8 cellular contexts compared by ENCODE assay signal in genomic region chr10:95229724-95230627, GRCh38. TPM values are rescaled to one million over a fixed set of nuclear protein-coding genes. Genes with fewer than 3 reads are reported as not detected.
DNase-seq lines count a peak whose midpoint lies in the region; ATAC-seq and TF ChIP-seq lines count a peak whose summit lies in the region.

No MANE protein-coding gene starts in this region.

- H3K27me3 Mint-ChIP-seq in T-cell: peaks cover 0 to 7% of the 10 kb centered on the region in 2 donors

- intact Hi-C loops in sciatic nerve (cut with DNase I): no loop called here

- TF ChIP-seq CTCF in GM12875 (IDR thresholded peaks at IDR 0.05; ENCODE audit: borderline replicate concordance, insufficient read depth, low read depth, low read length) (no peak), foreskin fibroblast (IDR thresholded peaks at IDR 0.05; ENCODE audit: low read depth, low read length) (no peak)

- H3K4me3 ChIP-seq in GM12875 (ENCODE audit: low read depth, low read length) (peak overlapping the region; percentile 56), foreskin fibroblast (ENCODE audit: low read depth in 1 of 2, low read length in 2 of 2) (no peak overlapping the region)

- POLR2A ChIA-PET in T-cell (lab: Charles Lee) (no interaction called here), HEK293T (lab: Yijun Ruan, JAX) (no interaction called here)

- CTCF ChIA-PET in T-cell (lab: Charles Lee): interaction anchor here in 1 of 2 donors (0.7 kb wide), 1 partner anchor 11 kb away, joined by 3 read pairs; no protein-coding TSS in a partner anchor
- CTCF ChIA-PET in HEK293T (lab: Yijun Ruan, JAX): no interaction called here

- H3K4me1 Mint-ChIP-seq in T-cell: peaks cover 7 to 11% (median 7%) of the 10 kb centered on the region in 3 donors

- H3K4me3 Mint-ChIP-seq in T-cell: peak overlapping the region; percentile 75 to 79 (median 76)

- no peak for DNase-seq in T-cell
- peak; percentile 93 to 95 for DNase-seq in foreskin fibroblast
- no peak for DNase-seq in sciatic nerve (ENCODE audit: low spot score)
- no peak for DNase-seq in NCI-H1694 (lab: John Stamatoyannopoulos, UW)
- no peak for DNase-seq in HEK293T (ENCODE audit: extremely low spot score)
- no peak for DNase-seq in activated CD4-positive, alpha-beta T cell treated with anti-CD3 and anti-CD28 coated beads, Interleukin-2, amount 50 U/mL, for 48 hours
- DNase-seq in activated CD4-positive, alpha-beta T cell treated with anti-CD3 and anti-CD28 coated beads, Interleukin-2, amount 50 U/mL, for 1 hour: no peak

- H3K27ac Mint-ChIP-seq in T-cell: peak overlapping the region in 1 of 2 donors; percentile 80

- H3K36me3 Mint-ChIP-seq in T-cell: no peaks in the 10 kb centered on the region

- peak in 1 of 4 experiments; percentile 12 for ATAC-seq in T-cell (replicated peaks in 1 of 4)
- peak; percentile 67 for ATAC-seq in sciatic nerve

- peaks cover 0 to 4% (median 0%) of the 10 kb centered on the region in 3 donors for H3K9me3 Mint-ChIP-seq in T-cell

TF ChIP-seq in HEK293T, 16 proteins besides CTCF, POLR2A, EP300 and RAD21:
- TF ChIP-seq L3MBTL2 (conservative IDR thresholded peaks at IDR 0.05) (no peak), FOXA1 (IDR thresholded peaks at IDR 0.05) (no peak)

RNA-seq across cellular contexts. Expression of gene ACSM6, which starts 35.9 kb away (rescaled TPM):
- total RNA-seq in T-cell (not detected), sciatic nerve (0.49 TPM)

Comparison
In these comparisons a context has a peak if more than half of its experiments do, and no peak if none do; other contexts are left out.
1. DNase-seq: peak in foreskin fibroblast (2 of 2); none in T-cell (0 of 34), sciatic nerve (single experiment), NCI-H1694 (single experiment), HEK293T (single experiment), activated CD4-positive, alpha-beta T cell treated with anti-CD3 and anti-CD28 coated beads, Interleukin-2, amount 50 U/mL, for 48 hours (0 of 2) and activated CD4-positive, alpha-beta T cell treated with anti-CD3 and anti-CD28 coated beads, Interleukin-2, amount 50 U/mL, for 1 hour (single experiment).